In the genomic region with DNA sequence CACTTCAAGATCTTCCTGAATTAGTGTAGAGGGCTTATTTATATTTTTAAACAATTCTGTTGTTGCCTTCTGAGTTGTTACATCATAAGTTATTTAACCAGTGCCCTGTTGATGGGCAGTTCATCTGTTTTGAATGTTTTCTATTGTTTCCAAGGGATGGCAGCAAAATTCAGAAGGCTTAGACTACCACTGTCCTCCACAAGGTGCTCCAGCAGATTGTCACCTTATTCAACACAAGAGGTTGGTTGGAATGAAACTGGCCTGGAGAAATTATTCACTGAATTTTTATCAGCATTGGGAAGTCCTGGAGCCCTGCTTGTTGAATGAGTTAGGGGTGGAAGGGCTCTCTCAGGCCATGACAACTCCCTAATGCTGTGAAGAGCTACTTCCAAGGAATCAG, we compare ENCODE assay signal across 15 cellular contexts. TPM values are rescaled to one million over a fixed set of nuclear protein-coding genes. Genes with fewer than 3 reads are reported as not detected.
DNase-seq lines count a peak whose midpoint lies in the region; ATAC-seq lines count a peak whose summit lies in the region.
"Had no signal": no experiment of that assay in that cellular context is flagged by ENCODE, and none has a peak within 500 bp of the region (broad histone marks: within the 10 kb centered on the region; RNA-seq: fewer than 3 reads in every experiment).

No MANE protein-coding gene starts in this region.

- H3K27ac ChIP-seq in Karpas-422 (ENCODE audit: low read length) (no peak overlapping the region), neuronal stem cell (replicated peaks; ENCODE audit: low read length) (no peak overlapping the region)

- H2BK5ac ChIP-seq in neuronal stem cell (ENCODE audit: low read length) = no peak overlapping the region

- H3K9ac ChIP-seq in Karpas-422 (ENCODE audit: low read length) = no peak overlapping the region
- no peak overlapping the region for H3K9ac ChIP-seq in neuronal stem cell (ENCODE audit: low read depth, low read length, poor library complexity)

- H4K91ac ChIP-seq in neuronal stem cell (ENCODE audit: low read depth, low read length, poor library complexity) = no peak overlapping the region

- H3K27me3 Mint-ChIP-seq in activated CD4-positive, alpha-beta T cell treated with anti-CD3 and anti-CD28 coated beads for 36 hours = peaks cover 7% of the 10 kb centered on the region
- no peaks in the 10 kb centered on the region for H3K27me3 Mint-ChIP-seq in activated naive CD8-positive, alpha-beta T cell treated with anti-CD3 and anti-CD28 coated beads for 36 hours

- no peak overlapping the region for H2AK5ac ChIP-seq in neuronal stem cell (ENCODE audit: low read depth, low read length)

- no peaks in the 10 kb centered on the region for H3K9me2 ChIP-seq in Karpas-422 (replicated peaks; ENCODE audit: insufficient read depth, low read length)

- H3K79me2 ChIP-seq in Karpas-422 (ENCODE audit: low read length) = peaks cover 36% of the 10 kb centered on the region

- H2BK15ac ChIP-seq in neuronal stem cell (ENCODE audit: low read length) = no peak overlapping the region

- H3K4me1 ChIP-seq in Karpas-422 (ENCODE audit: low read length) (peaks cover 25% of the 10 kb centered on the region), neuronal stem cell (ENCODE audit: control insufficient read depth in 2 of 2, insufficient read depth in 1 of 2, low read depth in 1 of 2, low read length in 2 of 2) (peaks cover 6 to 16% of the 10 kb centered on the region in 2 donors)

- H3K4me3 ChIP-seq in Karpas-422 (ENCODE audit: low read length) = no peak overlapping the region
- no peak overlapping the region for H3K4me3 ChIP-seq in neuronal stem cell (ENCODE audit: low read length in 2 of 2)

- H3K4me3 Mint-ChIP-seq in activated CD4-positive, alpha-beta T cell treated with anti-CD3 and anti-CD28 coated beads for 36 hours = peak overlapping the region; percentile 86
- H3K4me3 Mint-ChIP-seq in activated naive CD8-positive, alpha-beta T cell treated with anti-CD3 and anti-CD28 coated beads for 36 hours = no peak overlapping the region

- intact Hi-C loops in activated CD4-positive, alpha-beta T cell treated with anti-CD3 and anti-CD28 coated beads for 36 hours (cut with DNase I, micrococcal nuclease) = loop anchor here (10.0 kb wide), 2 partner anchors 348 to 668 kb away; a partner anchor contains a TSS

- H3K9me3 Mint-ChIP-seq in activated CD4-positive, alpha-beta T cell treated with anti-CD3 and anti-CD28 coated beads for 36 hours (ENCODE audit: low read depth) = no peaks in the 10 kb centered on the region
- H3K9me3 Mint-ChIP-seq in activated naive CD8-positive, alpha-beta T cell treated with anti-CD3 and anti-CD28 coated beads for 36 hours = peaks cover 3% of the 10 kb centered on the region

- H3K9me3 ChIP-seq in Karpas-422 (ENCODE audit: low read length) (no peaks in the 10 kb centered on the region), neuronal stem cell (replicated peaks in 1 of 2; ENCODE audit: control insufficient read depth in 2 of 2, insufficient read depth in 1 of 2, low read depth in 1 of 2, low read length in 2 of 2) (peaks cover 0 to 5% of the 10 kb centered on the region in 2 donors)
- H3K9me3 ChIP-seq: MG63 had no signal

- POLR2A ChIA-PET in activated CD4-positive, alpha-beta T cell treated with anti-CD3 and anti-CD28 coated beads for 36 hours (lab: Charles Lee) = no interaction called here

- H3K36me3 ChIP-seq in Karpas-422 (ENCODE audit: insufficient read depth, low read length) (peaks cover 3% of the 10 kb centered on the region; the same call in 1 of the 2 replicates), neuronal stem cell (replicated peaks in 1 of 2; ENCODE audit: control insufficient read depth in 2 of 2, insufficient read depth in 2 of 2, low read length in 2 of 2) (peaks cover 0 to 25% of the 10 kb centered on the region in 2 donors)

- H3K79me1 ChIP-seq in neuronal stem cell (ENCODE audit: low read depth, low read length) = peaks cover 5% of the 10 kb centered on the region

- DNase-seq in activated CD4-positive, alpha-beta T cell treated with anti-CD3 and anti-CD28 coated beads for 36 hours = no peak
- no peak for DNase-seq in activated CD4-positive, alpha-beta T cell treated with anti-CD3 and anti-CD28 coated beads for 4 hours
- DNase-seq in Karpas-422 (no peak), neuronal stem cell (ENCODE audit: low spot score) (no peak), NOMO-1 treated with dmso at 0.1 percent for 144 hours (lab: John Stamatoyannopoulos, UW; ENCODE audit: unreplicated experiment) (no peak), GM03348 (ENCODE audit: low spot score) (no peak)
- DNase-seq in activated naive CD8-positive, alpha-beta T cell treated with anti-CD3 and anti-CD28 coated beads for 36 hours = no peak
- DNase-seq: activated naive CD8-positive, alpha-beta T cell treated with anti-CD3 and anti-CD28 coated beads, Interleukin-2, amount 10 ng/mL, durations not matched to agents 7 days and 5 days; foreskin keratinocyte; MG63; NCI-H510A had no signal

- H3K27ac Mint-ChIP-seq in activated CD4-positive, alpha-beta T cell treated with anti-CD3 and anti-CD28 coated beads for 36 hours = no peak overlapping the region
- peak overlapping the region; percentile 22 for H3K27ac Mint-ChIP-seq in activated naive CD8-positive, alpha-beta T cell treated with anti-CD3 and anti-CD28 coated beads for 36 hours
- H3K27ac Mint-ChIP-seq: activated naive CD8-positive, alpha-beta T cell treated with anti-CD3 and anti-CD28 coated beads, Interleukin-2, amount 10 ng/mL, durations not matched to agents 7 days and 5 days had no signal

- CTCF ChIA-PET in activated CD4-positive, alpha-beta T cell treated with anti-CD3 and anti-CD28 coated beads for 36 hours (lab: Charles Lee) = interaction anchor here (0.6 to 1.1 kb wide), 6 partner anchors 10 to 127 kb away, joined by 3 to 10 read pairs (median 4); no protein-coding TSS in a partner anchor

- H3K4me2 ChIP-seq in Karpas-422 (ENCODE audit: low read depth, low read length, poor library complexity, severe bottlenecking) (peak overlapping the region; percentile 88), neuronal stem cell (ENCODE audit: insufficient read depth, low read length, poor library complexity, severe bottlenecking) (no peak overlapping the region)

- no peak overlapping the region for H3K4ac ChIP-seq in neuronal stem cell (ENCODE audit: low read length)

- no peak overlapping the region for H3K23ac ChIP-seq in neuronal stem cell (ENCODE audit: low read depth, low read length, poor library complexity)

- H3K4me1 Mint-ChIP-seq in activated CD4-positive, alpha-beta T cell treated with anti-CD3 and anti-CD28 coated beads for 36 hours = peaks cover 37% of the 10 kb centered on the region
- H3K4me1 Mint-ChIP-seq in activated naive CD8-positive, alpha-beta T cell treated with anti-CD3 and anti-CD28 coated beads for 36 hours = peaks cover 37% of the 10 kb centered on the region

- no peaks in the 10 kb centered on the region for H3K27me3 ChIP-seq in Karpas-422 (ENCODE audit: low read length)
- peaks cover 0 to 7% (median 0%) of the 10 kb centered on the region in 3 experiments for H3K27me3 ChIP-seq in neuronal stem cell (ENCODE audit: control insufficient read depth in 3 of 3, insufficient read depth in 3 of 3, low read depth in 1 of 3, low read length in 3 of 3)
- H3K27me3 ChIP-seq: MG63 had no signal

- no peak overlapping the region for H2AFZ ChIP-seq in Karpas-422 (ENCODE audit: low read length)
- peak overlapping the region; percentile 61 for H2AFZ ChIP-seq in neuronal stem cell (ENCODE audit: low read length)

- H2BK12ac ChIP-seq in neuronal stem cell (ENCODE audit: low read length) = no peak overlapping the region

- H4K8ac ChIP-seq in neuronal stem cell (ENCODE audit: low read depth, low read length) = no peak overlapping the region

- H3K14ac ChIP-seq in neuronal stem cell (ENCODE audit: low read length) = no peak overlapping the region

- H3K36me3 Mint-ChIP-seq in activated CD4-positive, alpha-beta T cell treated with anti-CD3 and anti-CD28 coated beads for 36 hours (ENCODE audit: low read depth) = peaks cover 19% of the 10 kb centered on the region
- H3K36me3 Mint-ChIP-seq in activated naive CD8-positive, alpha-beta T cell treated with anti-CD3 and anti-CD28 coated beads for 36 hours = peaks cover 24% of the 10 kb centered on the region

- no peak for ATAC-seq in activated CD4-positive, alpha-beta T cell treated with anti-CD3 and anti-CD28 coated beads for 36 hours
- ATAC-seq in HG03565 (IDR thresholded peaks at IDR 0.05; ENCODE audit: unreplicated experiment) = no peak
- ATAC-seq: foreskin keratinocyte had no signal

- peaks cover 32% of the 10 kb centered on the region for H4K20me1 ChIP-seq in Karpas-422 (ENCODE audit: insufficient read depth, low read depth, low read length)

- H3K18ac ChIP-seq in neuronal stem cell (ENCODE audit: low read length) = no peak overlapping the region

- H2BK120ac ChIP-seq in neuronal stem cell (ENCODE audit: low read depth, low read length) = no peak overlapping the region

RNA-seq across cellular contexts. Expression of a gene that starts 1.3 kb away (rescaled TPM):
- total RNA-seq in activated CD4-positive, alpha-beta T cell treated with anti-CD3 and anti-CD28 coated beads for 36 hours = 10 to 100 TPM; 11.7 to 14.7 TPM
- total RNA-seq in Karpas-422 (2014; rRNA removed; shearing (Covaris generic); ENCODE audit: low replicate concordance) = 14.0 and 21.2 TPM in 2 replicates
- 10 to 100 TPM; 13.6 to 14.2 TPM for total RNA-seq in activated naive CD8-positive, alpha-beta T cell treated with anti-CD3 and anti-CD28 coated beads for 36 hours
- polyA plus RNA-seq in neuronal stem cell (2013, experiment 1 of 2) = 19.5 TPM
- 19.8 TPM for polyA plus RNA-seq in neuronal stem cell (2013, experiment 2 of 2)

RNA-seq across cellular contexts. Expression of a gene that starts 14.2 kb away (rescaled TPM):
- not detected for total RNA-seq in activated CD4-positive, alpha-beta T cell treated with anti-CD3 and anti-CD28 coated beads for 36 hours
- total RNA-seq in Karpas-422 (2014; rRNA removed; shearing (Covaris generic); ENCODE audit: low replicate concordance) = not detected in 2 replicates
- total RNA-seq in activated naive CD8-positive, alpha-beta T cell treated with anti-CD3 and anti-CD28 coated beads for 36 hours = not detected
- polyA plus RNA-seq in neuronal stem cell (2013, experiment 1 of 2) = not detected
- not detected for polyA plus RNA-seq in neuronal stem cell (2013, experiment 2 of 2)
- total RNA-seq: activated naive CD8-positive, alpha-beta T cell treated with anti-CD3 and anti-CD28 coated beads, Interleukin-2, amount 10 ng/mL, durations not matched to agents 7 days and 5 days; foreskin keratinocyte; myocyte; SK-MEL-5 had no signal
- polyA plus RNA-seq: AG04450, foreskin keratinocyte had no signal

RNA-seq across cellular contexts. Expression of a gene that starts 31.4 kb away (rescaled TPM):
- not detected for total RNA-seq in activated CD4-positive, alpha-beta T cell treated with anti-CD3 and anti-CD28 coated beads for 36 hours
- total RNA-seq in Karpas-422 (2014; rRNA removed; shearing (Covaris generic); ENCODE audit: low replicate concordance) = not detected in 2 replicates
- total RNA-seq in activated naive CD8-positive, alpha-beta T cell treated with anti-CD3 and anti-CD28 coated beads for 36 hours = not detected
- not detected for polyA plus RNA-seq in neuronal stem cell (2013, experiment 1 of 2)
- polyA plus RNA-seq in neuronal stem cell (2013, experiment 2 of 2) = not detected
- total RNA-seq: foreskin keratinocyte, myocyte, SK-MEL-5 had no signal
- polyA plus RNA-seq: AG04450, foreskin keratinocyte had no signal

RNA-seq across cellular contexts. Expression of a gene that starts 31.4 kb away (rescaled TPM):
- total RNA-seq in activated CD4-positive, alpha-beta T cell treated with anti-CD3 and anti-CD28 coated beads for 36 hours = not detected
- total RNA-seq in Karpas-422 (2014; rRNA removed; shearing (Covaris generic); ENCODE audit: low replicate concordance) = not detected in 2 replicates
- total RNA-seq in activated naive CD8-positive, alpha-beta T cell treated with anti-CD3 and anti-CD28 coated beads for 36 hours = not detected
- polyA plus RNA-seq in neuronal stem cell (2013, experiment 1 of 2) = not detected
- not detected for polyA plus RNA-seq in neuronal stem cell (2013, experiment 2 of 2)
- total RNA-seq: activated naive CD8-positive, alpha-beta T cell treated with anti-CD3 and anti-CD28 coated beads, Interleukin-2, amount 10 ng/mL, durations not matched to agents 7 days and 5 days; foreskin keratinocyte; myocyte; SK-MEL-5 had no signal
- polyA plus RNA-seq: AG04450, foreskin keratinocyte had no signal

RNA-seq across cellular contexts. Expression of a gene that starts 48.7 kb away (rescaled TPM):
- not detected for total RNA-seq in activated CD4-positive, alpha-beta T cell treated with anti-CD3 and anti-CD28 coated beads for 36 hours
- total RNA-seq in Karpas-422 (2014; rRNA removed; shearing (Covaris generic); ENCODE audit: low replicate concordance) = not detected in 2 replicates
- total RNA-seq in activated naive CD8-positive, alpha-beta T cell treated with anti-CD3 and anti-CD28 coated beads for 36 hours = not detected
- not detected for polyA plus RNA-seq in neuronal stem cell (2013, experiment 1 of 2)
- not detected for polyA plus RNA-seq in neuronal stem cell (2013, experiment 2 of 2)
- total RNA-seq: activated naive CD8-positive, alpha-beta T cell treated with anti-CD3 and anti-CD28 coated beads, Interleukin-2, amount 10 ng/mL, durations not matched to agents 7 days and 5 days; foreskin keratinocyte; myocyte; SK-MEL-5 had no signal
- polyA plus RNA-seq: AG04450, foreskin keratinocyte had no signal
